In genomic region chr20:32336918-32337347, GRCh38 we compare ENCODE assay signal across 7 cellular contexts. TPM values are rescaled to one million over a fixed set of nuclear protein-coding genes. Genes with fewer than 3 reads are reported as not detected.
DNase-seq lines count a peak whose midpoint lies in the region; ATAC-seq and TF ChIP-seq lines count a peak whose summit lies in the region.

No MANE protein-coding gene starts in this region.

- H3K9me3 ChIP-seq in ascending aorta = no peaks in the 10 kb centered on the region
- H3K9me3 ChIP-seq in right lobe of liver = no peaks in the 10 kb centered on the region

- peaks cover 0 to 3% of the 10 kb centered on the region in 2 donors for H3K4me1 ChIP-seq in ascending aorta
- H3K4me1 ChIP-seq in right lobe of liver = peaks cover 0 to 10% (median 2%) of the 10 kb centered on the region in 4 donors

- DNase-seq in GM12865 (ENCODE audit: low read depth) = peak; percentile 66
- DNase-seq in NAMALWA (ENCODE audit: low spot score) = peak; percentile 78
- no peak for DNase-seq in ascending aorta (ENCODE audit: low spot score in 2 of 2)
- DNase-seq in right lobe of liver = no peak
- no peak for DNase-seq in DMS79 (lab: John Stamatoyannopoulos, UW)

- H3K4me3 ChIP-seq in GM12865 (ENCODE audit: low read depth, low read length) (no peak overlapping the region), ascending aorta (no peak overlapping the region), right lobe of liver (no peak overlapping the region)

- 7% methylated on average over 5 of the region's 5 CpGs for WGBS in right lobe of liver (ENCODE audit: insufficient coverage, low coverage, low lambda C conversion rate, missing lambda C conversion rate)

- TF ChIP-seq POLR2A in right lobe of liver (IDR thresholded peaks at IDR 0.05) = no peak

- H3K36me3 ChIP-seq in ascending aorta = peaks cover 0 to 8% of the 10 kb centered on the region in 2 donors
- peaks cover 0 to 2% (median 0%) of the 10 kb centered on the region in 4 donors for H3K36me3 ChIP-seq in right lobe of liver

- intact Hi-C loops in ascending aorta (cut with DNase I) = loop anchor here (5.0 kb wide), 1 partner anchor 315 kb away; no protein-coding TSS in a partner anchor
- intact Hi-C loops in right lobe of liver (cut with DNase I) = loop anchor here in 1 of 2 donors (10.0 kb wide), 1 partner anchor 118 kb away; no protein-coding TSS in a partner anchor

- peak; percentile 54 for TF ChIP-seq CTCF in GM12865 (IDR thresholded peaks at IDR 0.05; ENCODE audit: insufficient read depth, low read depth, low read length, missing control alignments)
- peak; percentile 23 to 49 (median 24) for TF ChIP-seq CTCF in ascending aorta (IDR thresholded peaks at IDR 0.05)
- TF ChIP-seq CTCF in right lobe of liver (IDR thresholded peaks at IDR 0.05) = peak; percentile 60 to 67 (median 62)

- H3K27ac ChIP-seq in ascending aorta (no peak overlapping the region), right lobe of liver (no peak overlapping the region)

- peak; percentile 69 to 78 (median 76) for ATAC-seq in right lobe of liver
- ATAC-seq in GM21717 (IDR thresholded peaks at IDR 0.05; ENCODE audit: unreplicated experiment) = no peak
- no peak for ATAC-seq in GM18870 (IDR thresholded peaks at IDR 0.05; ENCODE audit: unreplicated experiment)

- H3K27me3 ChIP-seq in ascending aorta (no peaks in the 10 kb centered on the region), right lobe of liver (no peaks in the 10 kb centered on the region)

RNA-seq across cellular contexts. Expression of gene ASXL1, which starts 21.2 kb away (rescaled TPM):
- total RNA-seq in ascending aorta = 37.4 TPM
- total RNA-seq in right lobe of liver = 10 to 100 TPM; 18.9 to 41.8 (median 26.0) TPM

RNA-seq across cellular contexts. Expression of gene KIF3B, which starts 59.5 kb away (rescaled TPM):
- 20.1 TPM for total RNA-seq in ascending aorta
- 10 to 100 TPM; 16.4 to 23.6 (median 20.7) TPM for total RNA-seq in right lobe of liver

Comparison
In these comparisons a context has a peak if more than half of its experiments do, and no peak if none do; other contexts are left out.
1. DNase-seq: peak in GM12865 (single experiment) and NAMALWA (single experiment); none in ascending aorta (0 of 2), right lobe of liver (0 of 3) and DMS79 (single experiment).
2. ATAC-seq: peak in right lobe of liver (4 of 4); none in GM21717 (single experiment) and GM18870 (single experiment).
3. Peak in every context shown above with its lines, with median percentiles within 50 percentile points of each other: CTCF ChIP-seq.